Comparison of ENCODE assay signal across 20 cellular contexts in the genomic region with DNA sequence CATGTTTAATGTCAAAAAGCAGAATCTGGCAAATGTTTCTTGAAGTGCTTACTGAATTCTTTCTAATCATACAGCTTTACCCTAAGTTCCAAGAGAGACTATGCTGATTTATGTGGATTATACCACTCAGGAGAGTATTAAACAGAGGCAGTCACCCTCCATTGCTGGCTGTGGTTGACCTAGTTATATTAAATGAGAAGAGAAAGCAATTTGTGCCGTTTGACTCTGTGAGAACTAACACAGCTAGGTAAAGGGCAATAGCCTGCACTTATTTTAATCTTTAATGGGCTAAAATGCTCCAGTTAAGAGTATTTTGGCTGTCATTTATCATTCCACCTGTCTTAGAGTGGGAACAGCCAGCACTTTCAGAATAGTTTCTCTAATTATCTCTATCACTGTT.
A peak's percentile ranks its signal among the peaks of the same experiment; 100 is the strongest.
DNase-seq lines count a peak whose midpoint lies in the region; ATAC-seq and TF ChIP-seq lines count a peak whose summit lies in the region.
"Had no signal": no experiment of that assay in that cellular context is flagged by ENCODE, and none has a peak within 500 bp of the region (broad histone marks: within the 10 kb centered on the region; RNA-seq: fewer than 3 reads in every experiment).

No MANE protein-coding gene starts in this region.

- H3K4me1 Mint-ChIP-seq in HFFc6 (ENCODE audit: low read depth) (peaks cover 94% of the 10 kb centered on the region), progenitor cell of endocrine pancreas (ENCODE audit: low read depth) (peaks cover 19% of the 10 kb centered on the region)

- DNase-seq in left ventricle myocardium inferior (no peak), Right ventricle myocardium superior (no peak), HFFc6 (no peak), cerebellar cortex (ENCODE audit: low spot score) (peak; percentile 33), progenitor cell of endocrine pancreas (ENCODE audit: low spot score, unreplicated experiment) (no peak), NAMALWA (ENCODE audit: low spot score) (no peak), mesendoderm (no peak)
- DNase-seq: AML-193; EL; H7; KG1; NCI-H1092 treated with DMSO at 0.1 percent for 48 hours; NCI-H2081 treated with DMSO at 0.1 percent for 48 hours; NCI-H226; NCI-H524 treated with DMSO at 0.1 percent for 48 hours; NK-92 treated with Interleukin-12 subunit alpha and Interleukin-12 subunit beta, amount 100 ng/mL, for 24 hours; SJCRH30 had no signal

- H3K36me3 ChIP-seq in left ventricle myocardium inferior (peaks cover 24% of the 10 kb centered on the region), mesendoderm (ENCODE audit: control insufficient read depth, insufficient read depth, low read length) (peaks cover 1% of the 10 kb centered on the region)

- no peaks in the 10 kb centered on the region for H3K9me3 ChIP-seq in left ventricle myocardium inferior (replicated peaks)
- H3K9me3 ChIP-seq: SJCRH30 had no signal

- no peak overlapping the region for H3K18ac ChIP-seq in mesendoderm (ENCODE audit: low read length)

- H3K79me2 ChIP-seq in mesendoderm (ENCODE audit: control insufficient read depth, insufficient read depth, low read length): no peaks in the 10 kb centered on the region

- no peak overlapping the region for H2BK120ac ChIP-seq in mesendoderm (ENCODE audit: low read depth, low read length)

- TF ChIP-seq CTCF in left ventricle myocardium inferior (IDR thresholded peaks at IDR 0.05; ENCODE audit: borderline replicate concordance) (no peak), HFFc6 (IDR thresholded peaks at IDR 0.05) (no peak), progenitor cell of endocrine pancreas (IDR thresholded peaks at IDR 0.05; ENCODE audit: unreplicated experiment) (no peak)

- H3K27ac ChIP-seq in left ventricle myocardium inferior (replicated peaks): peak overlapping the region; percentile 67
- H3K27ac ChIP-seq in mesendoderm (ENCODE audit: low read depth, low read length): no peak overlapping the region
- H3K27ac ChIP-seq: HL-60, SJCRH30 had no signal

- no peak overlapping the region for H3K4ac ChIP-seq in mesendoderm (ENCODE audit: low read depth, low read length)

- no peaks in the 10 kb centered on the region for H3K79me1 ChIP-seq in mesendoderm (ENCODE audit: low read length)

- H2BK5ac ChIP-seq in mesendoderm (ENCODE audit: low read length): no peak overlapping the region

- no peak overlapping the region for H3K4me2 ChIP-seq in mesendoderm (ENCODE audit: low read length)

- intact Hi-C loops in left ventricle myocardium inferior (cut with micrococcal nuclease): no loop called here
- intact Hi-C loops in Right ventricle myocardium superior (cut with DNase I): no loop called here

- H3K4me3 Mint-ChIP-seq in HFFc6 (peak overlapping the region; percentile 56), progenitor cell of endocrine pancreas (ENCODE audit: low read depth) (no peak overlapping the region)
- H3K4me3 Mint-ChIP-seq: CD14-positive monocyte had no signal

- peaks cover 25% of the 10 kb centered on the region; the same call in 1 of the 2 replicates for H3K9me3 Mint-ChIP-seq in HFFc6
- no peaks in the 10 kb centered on the region for H3K9me3 Mint-ChIP-seq in progenitor cell of endocrine pancreas (ENCODE audit: low read depth)

- H3K27me3 Mint-ChIP-seq in HFFc6 (ENCODE audit: insufficient read depth): peaks cover 55% of the 10 kb centered on the region
- no peaks in the 10 kb centered on the region for H3K27me3 Mint-ChIP-seq in progenitor cell of endocrine pancreas

- ATAC-seq in Right ventricle myocardium superior (ENCODE audit: poor library complexity): no peak
- ATAC-seq in HG02885 (IDR thresholded peaks at IDR 0.05; ENCODE audit: poor library complexity, unreplicated experiment): no peak

- no peak overlapping the region for H3K9ac ChIP-seq in mesendoderm (ENCODE audit: low read length)

- no peak overlapping the region for H2BK15ac ChIP-seq in mesendoderm (replicated peaks; ENCODE audit: low read depth)

- H2AK5ac ChIP-seq in mesendoderm (ENCODE audit: low read length): no peak overlapping the region

- no peak overlapping the region for H4K5ac ChIP-seq in mesendoderm (ENCODE audit: low read length)

- H3K27me3 ChIP-seq in left ventricle myocardium inferior (ENCODE audit: low read depth) (no peaks in the 10 kb centered on the region), mesendoderm (ENCODE audit: insufficient read depth, low read length, poor library complexity) (no peaks in the 10 kb centered on the region)
- H3K27me3 ChIP-seq: SJCRH30 had no signal

- H3K23ac ChIP-seq in mesendoderm (ENCODE audit: low read length): no peak overlapping the region

- H4K8ac ChIP-seq in mesendoderm (ENCODE audit: low read depth, low read length): no peak overlapping the region

- H3K4me3 ChIP-seq in left ventricle myocardium inferior (no peak overlapping the region), mesendoderm (ENCODE audit: low read length) (no peak overlapping the region)
- H3K4me3 ChIP-seq: SJCRH30 had no signal

- H3K27ac Mint-ChIP-seq in HFFc6: peak overlapping the region; percentile 85
- H3K27ac Mint-ChIP-seq in progenitor cell of endocrine pancreas: peak overlapping the region; percentile 2

- WGBS in mesendoderm (ENCODE audit: extremely low coverage, insufficient coverage, low lambda C conversion rate): no CpG with 5 or more reads among the region's 1 CpG

- H3K36me3 Mint-ChIP-seq in HFFc6 (ENCODE audit: low read depth) (peaks cover 94% of the 10 kb centered on the region), progenitor cell of endocrine pancreas (ENCODE audit: insufficient read depth) (peaks cover 52% of the 10 kb centered on the region)

- H3K4me1 ChIP-seq in left ventricle myocardium inferior: peaks cover 48% of the 10 kb centered on the region
- H3K4me1 ChIP-seq in mesendoderm (ENCODE audit: control insufficient read depth, low read depth, low read length): peaks cover 2% of the 10 kb centered on the region
- H3K4me1 ChIP-seq: SJCRH30 had no signal

- H3K56ac ChIP-seq in mesendoderm (ENCODE audit: low read length): no peak overlapping the region
